In the genomic region with DNA sequence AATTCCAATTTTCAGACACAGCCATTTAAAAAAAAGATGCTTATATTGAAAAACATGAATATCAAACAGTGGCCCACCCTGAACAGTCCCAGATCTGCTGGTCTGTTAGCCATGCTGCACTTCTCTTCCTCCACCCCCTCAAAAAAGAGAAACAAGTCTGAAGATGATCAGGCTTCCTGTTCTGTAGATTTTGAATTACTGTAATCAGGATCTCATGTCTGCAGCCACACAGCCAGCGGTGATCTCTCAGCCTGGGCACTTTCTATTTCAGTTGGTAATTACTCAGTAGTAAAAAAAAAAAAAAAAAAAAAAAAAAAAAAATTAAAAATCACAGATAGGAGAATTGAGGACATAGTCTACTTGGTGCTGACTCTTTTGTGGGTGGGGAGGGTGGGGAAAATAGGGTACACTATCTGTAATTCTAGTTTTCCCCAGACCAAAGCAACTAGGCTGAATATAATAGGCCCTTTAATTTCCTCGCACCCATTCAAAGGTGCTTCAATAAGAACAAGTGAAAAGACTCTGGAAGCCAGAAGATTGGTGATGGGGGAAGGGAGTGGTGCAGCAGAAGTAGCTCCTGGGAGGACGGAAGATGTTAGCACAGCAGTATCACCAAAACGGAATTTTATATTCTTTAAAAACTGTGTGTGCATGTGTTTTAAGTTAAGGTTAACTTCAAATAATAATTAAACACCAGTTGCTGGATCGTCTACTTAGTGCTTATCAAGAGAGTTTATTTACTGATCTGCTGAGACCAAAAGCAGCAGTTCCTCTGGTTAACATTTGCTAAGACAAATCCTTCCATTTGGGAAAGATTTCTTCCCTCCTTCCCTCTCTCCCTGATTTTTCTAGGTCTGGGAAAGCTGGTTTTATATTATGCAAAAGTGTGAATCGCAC, we compare ENCODE assay signal across 8 cellular contexts. TPM values are rescaled to one million over a fixed set of nuclear protein-coding genes. Genes with fewer than 3 reads are reported as not detected.
DNase-seq lines count a peak whose midpoint lies in the region; ATAC-seq, FAIRE-seq and TF ChIP-seq lines count a peak whose summit lies in the region.

No MANE protein-coding gene starts in this region.

- intact Hi-C loops in heart right ventricle (cut with DNase I), result no loop called here

- FAIRE-seq in RCC 7860 (lab: Jason Lieb, UNC), result no peak

- H3K27me3 Mint-ChIP-seq in T-helper 17 cell, result peaks cover 5% of the 10 kb centered on the region
- H3K27me3 Mint-ChIP-seq in stimulated activated naive B cell treated with anti-CD40 and anti-IgM and Interleukin-4, amounts not matched to agents 10 μg/mL and 1 μg/mL and 100 μg/mL, for 72 hours, result no peaks in the 10 kb centered on the region

- H3K36me3 Mint-ChIP-seq in T-helper 17 cell (ENCODE audit: low read depth), result peaks cover 2% of the 10 kb centered on the region
- peaks cover 2 to 4% of the 10 kb centered on the region in 2 donors for H3K36me3 Mint-ChIP-seq in stimulated activated naive B cell treated with anti-CD40 and anti-IgM and Interleukin-4, amounts not matched to agents 10 μg/mL and 1 μg/mL and 100 μg/mL, for 72 hours

- 38 to 48% methylated on average over 6 of the region's 6 CpGs for WGBS in heart right ventricle, 2 donors

- no peaks in the 10 kb centered on the region for H3K36me3 ChIP-seq in heart right ventricle

- TF ChIP-seq CTCF in heart right ventricle (IDR thresholded peaks at IDR 0.05), result no peak

- H3K4me3 Mint-ChIP-seq in T-helper 17 cell, result peak overlapping the region; percentile 52
- peak overlapping the region; percentile 76 to 86 for H3K4me3 Mint-ChIP-seq in stimulated activated naive B cell treated with anti-CD40 and anti-IgM and Interleukin-4, amounts not matched to agents 10 μg/mL and 1 μg/mL and 100 μg/mL, for 72 hours

- H3K4me3 ChIP-seq in heart right ventricle, result peak overlapping the region in 4 of 10 donors; percentile 1 to 26 (median 12)

- ATAC-seq in HG03097 (IDR thresholded peaks at IDR 0.05; ENCODE audit: low FRiP score, unreplicated experiment), result peak; percentile 58
- peak; percentile 50 for ATAC-seq in T-helper 17 cell
- ATAC-seq in heart right ventricle, result peak in 7 of 8 donors; percentile 34 to 69 (median 52)
- peak; percentile 80 to 81 for ATAC-seq in stimulated activated naive B cell treated with anti-CD40 and anti-IgM and Interleukin-4, amounts not matched to agents 10 μg/mL and 1 μg/mL and 100 μg/mL, for 72 hours (replicated peaks)

- peaks cover 0 to 4% of the 10 kb centered on the region in 2 donors for H3K9me3 Mint-ChIP-seq in stimulated activated naive B cell treated with anti-CD40 and anti-IgM and Interleukin-4, amounts not matched to agents 10 μg/mL and 1 μg/mL and 100 μg/mL, for 72 hours

- peak; percentile 14 for DNase-seq in stimulated activated CD4-positive, alpha-beta T cell treated with anti-CD3 and anti-CD28 coated beads, Interleukin-4, amount 100 ng/mL, for 24 hours
- no peak for DNase-seq in stimulated activated CD4-positive, alpha-beta T cell treated with anti-CD3 and anti-CD28 coated beads, Interleukin-4, amount 100 ng/mL, for 4 hours
- no peak for DNase-seq in T-helper 17 cell
- DNase-seq in heart right ventricle, result no peak
- DNase-seq in stimulated activated naive B cell treated with anti-CD40 and anti-IgM and Interleukin-4, amounts not matched to agents 10 μg/mL and 1 μg/mL and 100 μg/mL, for 72 hours, result peak; percentile 36
- DNase-seq in NCI-H2107 treated with DMSO at 0.1 percent for 48 hours (lab: John Stamatoyannopoulos, UW; ENCODE audit: unreplicated experiment), result no peak
- DNase-seq in RCC 7860 (ENCODE audit: low spot score), result no peak

- peaks cover 0 to 23% (median 14%) of the 10 kb centered on the region in 9 donors for H3K4me1 ChIP-seq in heart right ventricle

- H3K27ac Mint-ChIP-seq in T-helper 17 cell, result peak overlapping the region; percentile 62
- H3K27ac Mint-ChIP-seq in stimulated activated naive B cell treated with anti-CD40 and anti-IgM and Interleukin-4, amounts not matched to agents 10 μg/mL and 1 μg/mL and 100 μg/mL, for 72 hours, result peak overlapping the region; percentile 87

- H3K27me3 ChIP-seq in heart right ventricle, result no peaks in the 10 kb centered on the region

- peaks cover 8% of the 10 kb centered on the region for H3K4me1 Mint-ChIP-seq in T-helper 17 cell
- H3K4me1 Mint-ChIP-seq in stimulated activated naive B cell treated with anti-CD40 and anti-IgM and Interleukin-4, amounts not matched to agents 10 μg/mL and 1 μg/mL and 100 μg/mL, for 72 hours, result peaks cover 21 to 34% of the 10 kb centered on the region in 2 donors

- H3K27ac ChIP-seq in heart right ventricle, result peak overlapping the region in 8 of 10 donors; percentile 38 to 83 (median 58)

- no peaks in the 10 kb centered on the region for H3K9me3 ChIP-seq in T-helper 17 cell (ENCODE audit: control insufficient read depth, low read length, poor library complexity, severe bottlenecking)
- H3K9me3 ChIP-seq in heart right ventricle, result no peaks in the 10 kb centered on the region

RNA-seq across cellular contexts. Expression of gene SPRY1, which starts 47.1 kb away (rescaled TPM):
- total RNA-seq in T-helper 17 cell (10 to 100 TPM; 17.2 to 18.2 TPM), heart right ventricle (10 to 100 TPM; 21.6 to 61.7 (median 37.4) TPM)
- polyA plus RNA-seq in heart right ventricle, result 10 to 100 TPM; 30.2 to 42.2 TPM

Comparison
In these comparisons a context has a peak if more than half of its experiments do, and no peak if none do; other contexts are left out.
1. DNase-seq: peak in stimulated activated CD4-positive, alpha-beta T cell treated with anti-CD3 and anti-CD28 coated beads, Interleukin-4, amount 100 ng/mL, for 24 hours (single experiment) and stimulated activated naive B cell treated with anti-CD40 and anti-IgM and Interleukin-4, amounts not matched to agents 10 μg/mL and 1 μg/mL and 100 μg/mL, for 72 hours (single experiment); none in stimulated activated CD4-positive, alpha-beta T cell treated with anti-CD3 and anti-CD28 coated beads, Interleukin-4, amount 100 ng/mL, for 4 hours (0 of 2), T-helper 17 cell (0 of 3), heart right ventricle (0 of 2), NCI-H2107 treated with DMSO at 0.1 percent for 48 hours (single experiment) and RCC 7860 (single experiment).
2. Peak in every context shown above with its lines, with median percentiles within 50 percentile points of each other: ATAC-seq.